ENCODE assay signal across 8 cellular contexts in genomic region chr20:63519765-63520593, GRCh38. TPM values are rescaled to one million over a fixed set of nuclear protein-coding genes. Genes with fewer than 3 reads are reported as not detected.
DNase-seq lines count a peak whose midpoint lies in the region; ATAC-seq lines count a peak whose summit lies in the region.

No MANE protein-coding gene starts in this region.

- peak overlapping the region; percentile 72 for H3K27ac Mint-ChIP-seq in activated CD4-positive, alpha-beta T cell treated with anti-CD3 and anti-CD28 coated beads, Interleukin-2, amount 10 ng/mL, durations not matched to agents 24 days and 14 days

- H3K79me2 ChIP-seq in Karpas-422 (ENCODE audit: low read length), result no peaks in the 10 kb centered on the region

- H3K4me3 ChIP-seq in Karpas-422 (ENCODE audit: low read length), result peak overlapping the region; percentile 71
- H3K4me3 ChIP-seq in mesodermal cell (ENCODE audit: extremely low read depth, insufficient read depth, low read length, poor library complexity, severe bottlenecking), result peak overlapping the region; percentile 80

- in situ Hi-C loops in G401 (cut with HindIII; ENCODE audit: low sequenced_read_pairs), result no loop called here

- H3K9me3 Mint-ChIP-seq in activated CD4-positive, alpha-beta T cell treated with anti-CD3 and anti-CD28 coated beads, Interleukin-2, amount 10 ng/mL, durations not matched to agents 24 days and 14 days, result peaks cover 5% of the 10 kb centered on the region

- peak overlapping the region; percentile 81 for H3K4me3 Mint-ChIP-seq in activated CD4-positive, alpha-beta T cell treated with anti-CD3 and anti-CD28 coated beads, Interleukin-2, amount 10 ng/mL, durations not matched to agents 24 days and 14 days

- no peak overlapping the region for H3K27ac ChIP-seq in Karpas-422 (ENCODE audit: low read length)
- peak overlapping the region; percentile 53 for H3K27ac ChIP-seq in mesodermal cell (ENCODE audit: low read depth, low read length, severe bottlenecking)

- H3K4me1 ChIP-seq in Karpas-422 (ENCODE audit: low read length) (peaks cover 13% of the 10 kb centered on the region), mesodermal cell (ENCODE audit: control insufficient read depth, insufficient read depth, low read length, poor library complexity, severe bottlenecking) (no peaks in the 10 kb centered on the region)

- no peaks in the 10 kb centered on the region for H3K27me3 ChIP-seq in Karpas-422 (ENCODE audit: low read length)

- intact Hi-C loops in activated CD4-positive, alpha-beta T cell treated with anti-CD3 and anti-CD28 coated beads, Interleukin-2, amount 10 ng/mL, durations not matched to agents 24 days and 14 days (cut with micrococcal nuclease), result loop anchor here (1.0 to 5.0 kb wide), 5 partner anchors 17 to 557 kb away; partner anchors contain the start of genes PTK6 and RGS19

- H3K4me2 ChIP-seq in Karpas-422 (ENCODE audit: low read depth, low read length, poor library complexity, severe bottlenecking), result peak overlapping the region; percentile 92

- H3K9me2 ChIP-seq in Karpas-422 (replicated peaks; ENCODE audit: insufficient read depth, low read length), result no peaks in the 10 kb centered on the region

- H3K9me3 ChIP-seq in Karpas-422 (ENCODE audit: low read length) (no peaks in the 10 kb centered on the region), mesodermal cell (ENCODE audit: control insufficient read depth, low read length) (peaks cover 16% of the 10 kb centered on the region)

- H4K20me1 ChIP-seq in Karpas-422 (ENCODE audit: insufficient read depth, low read depth, low read length), result no peaks in the 10 kb centered on the region

- H3K36me3 ChIP-seq in Karpas-422 (ENCODE audit: insufficient read depth, low read length) (no peaks in the 10 kb centered on the region; the same call in 1 of the 2 replicates), mesodermal cell (ENCODE audit: control insufficient read depth, insufficient read depth, low read length) (peaks cover 26% of the 10 kb centered on the region)

- peaks cover 12% of the 10 kb centered on the region for H3K4me1 Mint-ChIP-seq in activated CD4-positive, alpha-beta T cell treated with anti-CD3 and anti-CD28 coated beads, Interleukin-2, amount 10 ng/mL, durations not matched to agents 24 days and 14 days

- peak overlapping the region; percentile 86; the same call in 1 of the 2 replicates for H2AFZ ChIP-seq in Karpas-422 (ENCODE audit: low read length)

- H3K36me3 Mint-ChIP-seq in activated CD4-positive, alpha-beta T cell treated with anti-CD3 and anti-CD28 coated beads, Interleukin-2, amount 10 ng/mL, durations not matched to agents 24 days and 14 days (ENCODE audit: low read depth), result peaks cover 21% of the 10 kb centered on the region

- DNase-seq in G401 (ENCODE audit: low spot score) (peak; percentile 61), Karpas-422 (peak; percentile 72), NCI-H2107 (lab: John Stamatoyannopoulos, UW) (no peak)
- DNase-seq in activated CD4-positive, alpha-beta T cell treated with anti-CD3 and anti-CD28 coated beads, Interleukin-2, amount 10 ng/mL, durations not matched to agents 24 days and 14 days, result peak; percentile 93
- DNase-seq in effector CD4-positive, alpha-beta T cell, result peak; percentile 57
- peak; percentile 26 to 51 for DNase-seq in stimulated activated CD8-positive, alpha-beta memory T cell treated with anti-CD3 and anti-CD28 coated beads, Interleukin-4, amount 100 ng/mL, for 4 hours (ENCODE audit: low read depth in 2 of 2, low spot score in 1 of 2)

- 4% methylated on average over 50 to 56 of the region's 73 CpGs for WGBS in mesodermal cell (ENCODE audit: insufficient coverage in 2 of 2), 2 experiments

- peak overlapping the region; percentile 60 for H3K9ac ChIP-seq in Karpas-422 (ENCODE audit: low read length)

- peak; percentile 33 for ATAC-seq in GM21786 (IDR thresholded peaks at IDR 0.05; ENCODE audit: unreplicated experiment)

- H3K27me3 Mint-ChIP-seq in activated CD4-positive, alpha-beta T cell treated with anti-CD3 and anti-CD28 coated beads, Interleukin-2, amount 10 ng/mL, durations not matched to agents 24 days and 14 days, result peaks cover 13% of the 10 kb centered on the region

RNA-seq across cellular contexts. Expression of gene PPDPF, which starts 0.6 kb away (rescaled TPM):
- total RNA-seq in G401 (2014; rRNA removed; shearing (Covaris generic)), result 31.9 and 38.0 TPM in 2 replicates
- total RNA-seq in Karpas-422 (2014; rRNA removed; shearing (Covaris generic); ENCODE audit: low replicate concordance), result 16.2 and 51.0 TPM in 2 replicates
- total RNA-seq in activated CD4-positive, alpha-beta T cell treated with anti-CD3 and anti-CD28 coated beads, Interleukin-2, amount 10 ng/mL, durations not matched to agents 24 days and 14 days, result 125 and 130 TPM in 2 replicates
- 264 TPM for polyA plus RNA-seq in mesodermal cell (2013, experiment 1 of 2)
- 214 TPM for polyA plus RNA-seq in mesodermal cell (2013, experiment 2 of 2)

RNA-seq across cellular contexts. Expression of gene PTK6, which starts 17.2 kb away (rescaled TPM):
- 0.10 TPM in 1 of 2 replicates, not detected in the other for total RNA-seq in G401 (2014; rRNA removed; shearing (Covaris generic))
- total RNA-seq in Karpas-422 (2014; rRNA removed; shearing (Covaris generic); ENCODE audit: low replicate concordance), result 0.51 TPM in 1 of 2 replicates, not detected in the other
- total RNA-seq in activated CD4-positive, alpha-beta T cell treated with anti-CD3 and anti-CD28 coated beads, Interleukin-2, amount 10 ng/mL, durations not matched to agents 24 days and 14 days, result 0.19 and 0.35 TPM in 2 replicates
- not detected for polyA plus RNA-seq in mesodermal cell (2013, experiment 1 of 2)
- polyA plus RNA-seq in mesodermal cell (2013, experiment 2 of 2), result not detected

RNA-seq across cellular contexts. Expression of gene EEF1A2, which starts 21.1 kb away (rescaled TPM):
- 47.5 and 58.1 TPM in 2 replicates for total RNA-seq in G401 (2014; rRNA removed; shearing (Covaris generic))
- total RNA-seq in Karpas-422 (2014; rRNA removed; shearing (Covaris generic); ENCODE audit: low replicate concordance), result 0.71 TPM in 1 of 2 replicates, not detected in the other
- total RNA-seq in activated CD4-positive, alpha-beta T cell treated with anti-CD3 and anti-CD28 coated beads, Interleukin-2, amount 10 ng/mL, durations not matched to agents 24 days and 14 days, result 0.28 and 0.66 TPM in 2 replicates
- polyA plus RNA-seq in mesodermal cell (2013, experiment 1 of 2), result 17.7 TPM
- 13.9 TPM for polyA plus RNA-seq in mesodermal cell (2013, experiment 2 of 2)

RNA-seq across cellular contexts. Expression of gene SRMS, which starts 27.6 kb away (rescaled TPM):
- total RNA-seq in G401 (2014; rRNA removed; shearing (Covaris generic)), result not detected in 2 replicates
- not detected in 2 replicates for total RNA-seq in Karpas-422 (2014; rRNA removed; shearing (Covaris generic); ENCODE audit: low replicate concordance)
- total RNA-seq in activated CD4-positive, alpha-beta T cell treated with anti-CD3 and anti-CD28 coated beads, Interleukin-2, amount 10 ng/mL, durations not matched to agents 24 days and 14 days, result not detected in 2 replicates
- not detected for polyA plus RNA-seq in mesodermal cell (2013, experiment 1 of 2)
- not detected for polyA plus RNA-seq in mesodermal cell (2013, experiment 2 of 2)

RNA-seq across cellular contexts. Expression of gene FNDC11, which starts 34.0 kb away (rescaled TPM):
- total RNA-seq in G401 (2014; rRNA removed; shearing (Covaris generic)), result 0.86 and 1.4 TPM in 2 replicates
- total RNA-seq in Karpas-422 (2014; rRNA removed; shearing (Covaris generic); ENCODE audit: low replicate concordance), result 0.48 and 1.6 TPM in 2 replicates
- total RNA-seq in activated CD4-positive, alpha-beta T cell treated with anti-CD3 and anti-CD28 coated beads, Interleukin-2, amount 10 ng/mL, durations not matched to agents 24 days and 14 days, result 0.12 and 0.16 TPM in 2 replicates
- 3.6 TPM for polyA plus RNA-seq in mesodermal cell (2013, experiment 1 of 2)
- 4.1 TPM for polyA plus RNA-seq in mesodermal cell (2013, experiment 2 of 2)

Comparison
In these comparisons a context has a peak if more than half of its experiments do, and no peak if none do; other contexts are left out.
1. RNA of gene EEF1A2, which starts 21.1 kb away (total RNA-seq): 47.5 to 58.1 TPM in G401; 0.71 TPM in Karpas-422 and 0.28 to 0.66 TPM in activated CD4-positive, alpha-beta T cell treated with anti-CD3 and anti-CD28 coated beads, Interleukin-2, amount 10 ng/mL, durations not matched to agents 24 days and 14 days; every median in the first group is over 10 times any median in the second.